In genomic region chr17:77677637-77678036, GRCh38 we compare ENCODE assay signal across 25 cellular contexts.
"Had no signal": no experiment of that assay in that cellular context is flagged by ENCODE, and none has a peak within 500 bp of the region (broad histone marks: within the 10 kb centered on the region; RNA-seq: fewer than 3 reads in every experiment).

No MANE protein-coding gene starts in this region.

- H3K27me3 ChIP-seq: gastroesophageal sphincter, neural progenitor cell, right lobe of liver, uterus had no signal

- H3K27ac ChIP-seq: body of pancreas, gastroesophageal sphincter, neural progenitor cell, right lobe of liver, uterus had no signal

- H3K27me3 Mint-ChIP-seq: activated CD8-positive, alpha-beta memory T cell treated with anti-CD3 and anti-CD28 coated beads, Interleukin-2, amount 10 ng/mL, durations not matched to agents 7 days and 5 days; activated naive CD4-positive, alpha-beta T cell treated with anti-CD3 and anti-CD28 coated beads, Interleukin-2, amount 50 U/mL, for 24 hours; stimulated activated naive CD8-positive, alpha-beta T cell treated with anti-CD3 and anti-CD28 coated beads, Interleukin-15, amount 100 ng/mL, for 72 hours had no signal

- H2AFZ ChIP-seq: neural progenitor cell had no signal

- H3K9me3 ChIP-seq: body of pancreas, gastroesophageal sphincter, right lobe of liver, SK-N-SH, uterus had no signal

- H3K4me3 ChIP-seq: body of pancreas, gastroesophageal sphincter, neural progenitor cell, right lobe of liver, skin epidermis, uterus had no signal

- H3K9me3 Mint-ChIP-seq: activated naive CD4-positive, alpha-beta T cell treated with anti-CD3 and anti-CD28 coated beads, Interleukin-2, amount 50 U/mL, for 24 hours; activated T-helper 2 cell treated with anti-CD3 and anti-CD28 coated beads, Interferon-gamma antibody, Interleukin-2, Interleukin-4, amounts not matched to agents 10 μg/mL and 5 μg/mL and 100 μg/mL, durations not matched to agents 14 hours and 24 hours and 36 hours; stimulated activated naive CD8-positive, alpha-beta T cell treated with anti-CD3 and anti-CD28 coated beads, Interleukin-15, amount 100 ng/mL, for 72 hours; type B pancreatic cell had no signal

- H3K4me1 Mint-ChIP-seq: activated CD8-positive, alpha-beta memory T cell treated with anti-CD3 and anti-CD28 coated beads, Interleukin-2, amount 10 ng/mL, durations not matched to agents 7 days and 5 days; stimulated activated memory B cell treated with anti-CD40 and anti-IgM and Interleukin-4, amounts not matched to agents 10 μg/mL and 1 μg/mL and 100 μg/mL, for 72 hours; stimulated activated naive CD8-positive, alpha-beta T cell treated with anti-CD3 and anti-CD28 coated beads, Interleukin-15, amount 100 ng/mL, for 72 hours had no signal

- H3K36me3 ChIP-seq: gastroesophageal sphincter, neural progenitor cell, right lobe of liver, uterus had no signal

- H3K4me2 ChIP-seq: SK-N-SH had no signal

- ATAC-seq: activated CD8-positive, alpha-beta memory T cell treated with anti-CD3 and anti-CD28 coated beads, Interleukin-2, amount 10 ng/mL, durations not matched to agents 7 days and 5 days; activated CD8-positive, alpha-beta T cell treated with anti-CD3 and anti-CD28 coated beads, Interleukin-2, amount 10 ng/mL, durations not matched to agents 7 days and 5 days; body of pancreas; gastroesophageal sphincter; left lobe of liver; right lobe of liver; stimulated activated memory B cell treated with anti-CD40 and anti-IgM and Interleukin-4, amounts not matched to agents 10 μg/mL and 1 μg/mL and 100 μg/mL, for 72 hours; stimulated activated naive CD8-positive, alpha-beta T cell treated with anti-CD3 and anti-CD28 coated beads, Interleukin-15, amount 100 ng/mL, for 72 hours; T-helper 17 cell; WTC11 had no signal

- DNase-seq: activated CD4-positive, alpha-beta T cell treated with anti-CD3 and anti-CD28 coated beads for 1 hour; activated CD8-positive, alpha-beta memory T cell treated with anti-CD3 and anti-CD28 coated beads, Interleukin-2, amount 10 ng/mL, durations not matched to agents 7 days and 5 days; activated CD8-positive, alpha-beta T cell treated with anti-CD3 and anti-CD28 coated beads, Interleukin-2, amount 10 ng/mL, durations not matched to agents 7 days and 5 days; activated T-cell treated with anti-CD3 and anti-CD28 coated beads, Interleukin-2, amount 50 U/mL, for 48 hours; anterior cingulate cortex; body of pancreas; cortex of kidney; head of caudate nucleus; SK-N-SH; stimulated activated CD4-positive, alpha-beta T cell treated with anti-CD3 and anti-CD28 coated beads, Interleukin-4, amount 100 ng/mL, for 24 hours; stimulated activated naive CD8-positive, alpha-beta T cell treated with anti-CD3 and anti-CD28 coated beads, Interleukin-15, amount 100 ng/mL, for 72 hours; substantia nigra; T-helper 17 cell; T1000; uterus had no signal

- H3K4me1 ChIP-seq: body of pancreas, right lobe of liver, uterus had no signal

- H3K9ac ChIP-seq: neural progenitor cell, SK-N-SH had no signal

- H3K27ac Mint-ChIP-seq: activated CD8-positive, alpha-beta memory T cell treated with anti-CD3 and anti-CD28 coated beads, Interleukin-2, amount 10 ng/mL, durations not matched to agents 7 days and 5 days; activated CD8-positive, alpha-beta T cell treated with anti-CD3 and anti-CD28 coated beads, Interleukin-2, amount 10 ng/mL, durations not matched to agents 7 days and 5 days; activated naive CD4-positive, alpha-beta T cell treated with anti-CD3 and anti-CD28 coated beads, Interleukin-2, amount 50 U/mL, for 24 hours; activated T-helper 2 cell treated with anti-CD3 and anti-CD28 coated beads, Interferon-gamma antibody, Interleukin-2, Interleukin-4, amounts not matched to agents 10 μg/mL and 5 μg/mL and 100 μg/mL, durations not matched to agents 14 hours and 24 hours and 36 hours; stimulated activated memory B cell treated with anti-CD40 and anti-IgM and Interleukin-4, amounts not matched to agents 10 μg/mL and 1 μg/mL and 100 μg/mL, for 72 hours; stimulated activated naive CD8-positive, alpha-beta T cell treated with anti-CD3 and anti-CD28 coated beads, Interleukin-15, amount 100 ng/mL, for 72 hours; T-helper 17 cell; type B pancreatic cell; WTC11 had no signal

- H3K4me3 Mint-ChIP-seq: activated CD8-positive, alpha-beta memory T cell treated with anti-CD3 and anti-CD28 coated beads, Interleukin-2, amount 10 ng/mL, durations not matched to agents 7 days and 5 days; activated CD8-positive, alpha-beta T cell treated with anti-CD3 and anti-CD28 coated beads, Interleukin-2, amount 10 ng/mL, durations not matched to agents 7 days and 5 days; activated naive CD4-positive, alpha-beta T cell treated with anti-CD3 and anti-CD28 coated beads, Interleukin-2, amount 50 U/mL, for 24 hours; neural progenitor cell; stimulated activated memory B cell treated with anti-CD40 and anti-IgM and Interleukin-4, amounts not matched to agents 10 μg/mL and 1 μg/mL and 100 μg/mL, for 72 hours; stimulated activated naive CD8-positive, alpha-beta T cell treated with anti-CD3 and anti-CD28 coated beads, Interleukin-15, amount 100 ng/mL, for 72 hours; T-helper 17 cell; type B pancreatic cell; WTC11 had no signal

- H3K36me3 Mint-ChIP-seq: neural progenitor cell, type B pancreatic cell, WTC11 had no signal
